In genomic region chr2:62760026-62760425, GRCh38 we compare ENCODE assay signal across 18 cellular contexts.
"Had no signal": no experiment of that assay in that cellular context is flagged by ENCODE, and none has a peak within 500 bp of the region (broad histone marks: within the 10 kb centered on the region; RNA-seq: fewer than 3 reads in every experiment).

No MANE protein-coding gene starts in this region.

- H3K9me3 ChIP-seq: esophagus muscularis mucosa, gastrocnemius medialis, ovary, prostate gland, right lobe of liver, thoracic aorta, transverse colon had no signal

- H3K4me3 ChIP-seq: coronary artery, esophagus muscularis mucosa, gastrocnemius medialis, heart right ventricle, ovary, prostate gland, right lobe of liver, thoracic aorta, transverse colon had no signal

- FAIRE-seq: endometrium had no signal

- H3K27me3 Mint-ChIP-seq: stimulated activated naive CD8-positive, alpha-beta T cell treated with anti-CD3 and anti-CD28 coated beads, Interleukin-15, Interleukin-2, amounts not matched to agents 100 ng/mL and 50 ng/mL, for 24 hours had no signal

- H3K27ac ChIP-seq: coronary artery, esophagus muscularis mucosa, gastrocnemius medialis, heart right ventricle, ovary, prostate gland, right lobe of liver, thoracic aorta, transverse colon had no signal

- H3K4me3 Mint-ChIP-seq: natural killer cell; neural crest cell; stimulated activated effector memory CD8-positive, alpha-beta T cell treated with anti-CD3 and anti-CD28 coated beads, Interleukin-12 subunit alpha, Interleukin-12 subunit beta, amount 100 ng/mL, for 72 hours; stimulated activated naive CD8-positive, alpha-beta T cell treated with anti-CD3 and anti-CD28 coated beads, Interleukin-15, Interleukin-2, amounts not matched to agents 100 ng/mL and 50 ng/mL, for 24 hours had no signal

- H3K27ac Mint-ChIP-seq: natural killer cell; stimulated activated effector memory CD8-positive, alpha-beta T cell treated with anti-CD3 and anti-CD28 coated beads, Interleukin-12 subunit alpha, Interleukin-12 subunit beta, amount 100 ng/mL, for 72 hours; stimulated activated naive CD8-positive, alpha-beta T cell treated with anti-CD3 and anti-CD28 coated beads, Interleukin-15, Interleukin-2, amounts not matched to agents 100 ng/mL and 50 ng/mL, for 24 hours had no signal

- H3K36me3 Mint-ChIP-seq: natural killer cell; stimulated activated effector memory CD8-positive, alpha-beta T cell treated with anti-CD3 and anti-CD28 coated beads, Interleukin-12 subunit alpha, Interleukin-12 subunit beta, amount 100 ng/mL, for 72 hours had no signal

- DNase-seq: effector memory CD4-positive, alpha-beta T cell; gastrocnemius medialis; heart right ventricle; natural killer cell; ovary; retina; right lobe of liver; stimulated activated CD4-positive, alpha-beta T cell treated with anti-CD3 and anti-CD28 coated beads, Interleukin-4, amount 100 ng/mL, for 1 hour; stimulated activated CD8-positive, alpha-beta memory T cell treated with anti-CD3 and anti-CD28 coated beads, Interleukin-4, amount 100 ng/mL, for 48 hours; transverse colon had no signal

- H3K4me1 Mint-ChIP-seq: neural crest cell had no signal

- H3K4me1 ChIP-seq: gastrocnemius medialis, heart right ventricle, prostate gland had no signal

- H3K9me3 Mint-ChIP-seq: natural killer cell; stimulated activated effector memory CD8-positive, alpha-beta T cell treated with anti-CD3 and anti-CD28 coated beads, Interleukin-12 subunit alpha, Interleukin-12 subunit beta, amount 100 ng/mL, for 72 hours; stimulated activated naive CD8-positive, alpha-beta T cell treated with anti-CD3 and anti-CD28 coated beads, Interleukin-15, Interleukin-2, amounts not matched to agents 100 ng/mL and 50 ng/mL, for 24 hours had no signal

- H3K27me3 ChIP-seq: esophagus muscularis mucosa, gastrocnemius medialis, heart right ventricle, ovary, right lobe of liver, transverse colon had no signal

- ATAC-seq: gastrocnemius medialis, natural killer cell had no signal

- H3K36me3 ChIP-seq: esophagus muscularis mucosa, gastrocnemius medialis, heart right ventricle, ovary, prostate gland, right lobe of liver, thoracic aorta, transverse colon had no signal
